In genomic region chr1:8408151-8408839, GRCh38 we compare ENCODE assay signal across 9 cellular contexts.
A peak's percentile ranks its signal among the peaks of the same experiment; 100 is the strongest.
DNase-seq lines count a peak whose midpoint lies in the region; ATAC-seq and TF ChIP-seq lines count a peak whose summit lies in the region.
"Had no signal": no experiment of that assay in that cellular context is flagged by ENCODE, and none has a peak within 500 bp of the region (broad histone marks: within the 10 kb centered on the region; RNA-seq: fewer than 3 reads in every experiment).

No MANE protein-coding gene starts in this region.

- peaks cover 13% of the 10 kb centered on the region for H3K4me1 Mint-ChIP-seq in activated CD8-positive, alpha-beta memory T cell treated with anti-CD3 and anti-CD28 coated beads, Interleukin-2, amount 10 ng/mL, durations not matched to agents 7 days and 5 days

- H3K23ac ChIP-seq in neuronal stem cell (ENCODE audit: low read depth, low read length, poor library complexity): no peak overlapping the region

- H3K9ac ChIP-seq in neuronal stem cell (ENCODE audit: low read depth, low read length, poor library complexity): no peak overlapping the region

- no peak for ATAC-seq in activated CD8-positive, alpha-beta memory T cell treated with anti-CD3 and anti-CD28 coated beads, Interleukin-2, amount 10 ng/mL, durations not matched to agents 7 days and 5 days

- peak overlapping the region; percentile 69 to 78 for H3K27ac ChIP-seq in esophagus (ENCODE audit: low read depth in 2 of 2, low read length in 1 of 2)
- peak overlapping the region; percentile 77 for H3K27ac ChIP-seq in neuronal stem cell (replicated peaks; ENCODE audit: low read length)

- no peaks in the 10 kb centered on the region for H3K9me3 ChIP-seq in esophagus (ENCODE audit: control insufficient read depth in 2 of 2, insufficient read depth in 1 of 2, low read depth in 1 of 2, low read length in 1 of 2)
- peaks cover 0 to 3% of the 10 kb centered on the region in 2 donors for H3K9me3 ChIP-seq in neuronal stem cell (replicated peaks in 1 of 2; ENCODE audit: control insufficient read depth in 2 of 2, insufficient read depth in 1 of 2, low read depth in 1 of 2, low read length in 2 of 2)

- WGBS in esophagus, 2 donors: 17 to 22% methylated on average over 9 of the region's 9 CpGs
- no CpG with 5 or more reads among the region's 9 CpGs for WGBS in neuronal stem cell (ENCODE audit: extremely low coverage in 2 of 2, insufficient read length in 2 of 2, insufficient replicate concordance in 1 of 2), 2 donors

- no peak overlapping the region for H4K8ac ChIP-seq in neuronal stem cell (ENCODE audit: low read depth, low read length)

- H3K79me1 ChIP-seq in neuronal stem cell (ENCODE audit: low read depth, low read length): peaks cover 5% of the 10 kb centered on the region

- no peaks in the 10 kb centered on the region for H3K27me3 Mint-ChIP-seq in activated CD8-positive, alpha-beta memory T cell treated with anti-CD3 and anti-CD28 coated beads, Interleukin-2, amount 10 ng/mL, durations not matched to agents 7 days and 5 days

- no peaks in the 10 kb centered on the region for H3K9me3 Mint-ChIP-seq in activated CD8-positive, alpha-beta memory T cell treated with anti-CD3 and anti-CD28 coated beads, Interleukin-2, amount 10 ng/mL, durations not matched to agents 7 days and 5 days (ENCODE audit: low read depth)

- H3K36me3 ChIP-seq in esophagus (ENCODE audit: control insufficient read depth in 2 of 2, insufficient read depth in 2 of 2, low read length in 1 of 2): no peaks in the 10 kb centered on the region
- H3K36me3 ChIP-seq in neuronal stem cell (replicated peaks in 1 of 2; ENCODE audit: control insufficient read depth in 2 of 2, insufficient read depth in 2 of 2, low read length in 2 of 2): peaks cover 6 to 51% of the 10 kb centered on the region in 2 donors

- DNase-seq in AG09319 (ENCODE audit: extremely low read depth, low read depth) (peak; percentile 76), NCI-H2196 treated with DMSO at 0.1 percent for 48 hours (lab: John Stamatoyannopoulos, UW; ENCODE audit: unreplicated experiment) (peak; percentile 87), neuronal stem cell (ENCODE audit: low spot score) (no peak), DMS114 treated with DMSO at 0.1 percent for 48 hours (lab: John Stamatoyannopoulos, UW; ENCODE audit: unreplicated experiment) (no peak), superior temporal gyrus (ENCODE audit: extremely low spot score) (no peak)
- no peak for DNase-seq in activated CD8-positive, alpha-beta memory T cell treated with anti-CD3 and anti-CD28 coated beads, Interleukin-2, amount 10 ng/mL, durations not matched to agents 7 days and 5 days
- DNase-seq in stimulated activated naive CD4-positive, alpha-beta T cell treated with Interleukin-2 at 50 U/mL for 16 hours (lab: John Stamatoyannopoulos, UW): no peak
- DNase-seq: islet precursor cell had no signal

- H3K4me1 ChIP-seq in esophagus (ENCODE audit: control insufficient read depth in 2 of 2, insufficient read depth in 2 of 2, low read length in 1 of 2) (peaks cover 4% of the 10 kb centered on the region in 2 donors), neuronal stem cell (ENCODE audit: control insufficient read depth in 2 of 2, insufficient read depth in 1 of 2, low read depth in 1 of 2, low read length in 2 of 2) (peaks cover 23 to 38% of the 10 kb centered on the region in 2 donors)

- no peak overlapping the region for H3K18ac ChIP-seq in neuronal stem cell (ENCODE audit: low read length)

- no peaks in the 10 kb centered on the region for H3K27me3 ChIP-seq in esophagus (ENCODE audit: control insufficient read depth in 1 of 2, insufficient read depth in 2 of 2, low read length in 2 of 2)
- H3K27me3 ChIP-seq in neuronal stem cell (ENCODE audit: control insufficient read depth in 3 of 3, insufficient read depth in 3 of 3, low read depth in 1 of 3, low read length in 3 of 3): peaks cover 0 to 2% (median 0%) of the 10 kb centered on the region in 3 experiments

- no peak overlapping the region for H2BK5ac ChIP-seq in neuronal stem cell (ENCODE audit: low read length)

- CTCF ChIA-PET in activated CD8-positive, alpha-beta memory T cell treated with anti-CD3 and anti-CD28 coated beads, Interleukin-2, amount 10 ng/mL, durations not matched to agents 7 days and 5 days (lab: Charles Lee): interaction anchor here (1.1 to 1.6 kb wide), 2 partner anchors 11 to 17 kb away, joined by 4 to 5 read pairs; no protein-coding TSS in a partner anchor

- no peak overlapping the region for H3K14ac ChIP-seq in neuronal stem cell (ENCODE audit: low read length)

- peaks cover 19% of the 10 kb centered on the region for H3K36me3 Mint-ChIP-seq in activated CD8-positive, alpha-beta memory T cell treated with anti-CD3 and anti-CD28 coated beads, Interleukin-2, amount 10 ng/mL, durations not matched to agents 7 days and 5 days

- H2BK15ac ChIP-seq in neuronal stem cell (ENCODE audit: low read length): no peak overlapping the region

- TF ChIP-seq CTCF in AG09319 (IDR thresholded peaks at IDR 0.05; ENCODE audit: low read depth, low read length): no peak

- no peak overlapping the region for H2AFZ ChIP-seq in neuronal stem cell (ENCODE audit: low read length)

- H3K27ac Mint-ChIP-seq in activated CD8-positive, alpha-beta memory T cell treated with anti-CD3 and anti-CD28 coated beads, Interleukin-2, amount 10 ng/mL, durations not matched to agents 7 days and 5 days: no peak overlapping the region

- H3K4me3 ChIP-seq in esophagus (ENCODE audit: low read depth in 1 of 2, low read length in 2 of 2): no peak overlapping the region
- no peak overlapping the region for H3K4me3 ChIP-seq in neuronal stem cell (ENCODE audit: low read length in 2 of 2)

- no peak overlapping the region for H2BK120ac ChIP-seq in neuronal stem cell (ENCODE audit: low read depth, low read length)

- H4K91ac ChIP-seq in neuronal stem cell (ENCODE audit: low read depth, low read length, poor library complexity): no peak overlapping the region

- no peak overlapping the region for H2AK5ac ChIP-seq in neuronal stem cell (ENCODE audit: low read depth, low read length)

- H3K4me2 ChIP-seq in neuronal stem cell (ENCODE audit: insufficient read depth, low read length, poor library complexity, severe bottlenecking): peak overlapping the region; percentile 34

- H2BK12ac ChIP-seq in neuronal stem cell (ENCODE audit: low read length): no peak overlapping the region

- H3K4me3 Mint-ChIP-seq in activated CD8-positive, alpha-beta memory T cell treated with anti-CD3 and anti-CD28 coated beads, Interleukin-2, amount 10 ng/mL, durations not matched to agents 7 days and 5 days: no peak overlapping the region

- H3K4ac ChIP-seq in neuronal stem cell (ENCODE audit: low read length): no peak overlapping the region

Comparison
In these comparisons a context has a peak if more than half of its experiments do, and no peak if none do; other contexts are left out.
1. DNase-seq: peak in AG09319 (single experiment) and NCI-H2196 treated with DMSO at 0.1 percent for 48 hours (single experiment); none in neuronal stem cell (single experiment), DMS114 treated with DMSO at 0.1 percent for 48 hours (single experiment), activated CD8-positive, alpha-beta memory T cell treated with anti-CD3 and anti-CD28 coated beads, Interleukin-2, amount 10 ng/mL, durations not matched to agents 7 days and 5 days (single experiment), stimulated activated naive CD4-positive, alpha-beta T cell treated with Interleukin-2 at 50 U/mL for 16 hours (single experiment) and superior temporal gyrus (single experiment).